Comparison of ENCODE assay signal across 8 cellular contexts in the genomic region with DNA sequence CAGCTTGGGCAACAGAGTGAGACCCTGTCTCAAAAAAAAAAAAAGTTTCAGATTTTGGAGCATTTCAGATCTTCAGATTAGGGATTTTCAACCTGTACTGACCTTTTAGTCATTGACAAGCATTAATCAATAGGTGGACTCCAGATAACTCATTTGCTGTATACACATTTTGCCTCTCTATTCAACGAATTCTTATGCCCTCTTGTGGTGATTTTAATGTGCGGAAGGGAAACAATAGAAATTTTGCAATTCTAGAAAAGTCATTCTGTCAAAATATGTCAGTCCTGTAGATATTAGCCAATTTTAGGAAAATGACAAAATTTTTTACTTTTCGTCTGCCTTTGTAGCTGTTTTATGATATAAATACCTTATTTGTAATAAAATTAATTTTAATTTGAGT. TPM values are rescaled to one million over a fixed set of nuclear protein-coding genes. Genes with fewer than 3 reads are reported as not detected.
A peak's percentile ranks its signal among the peaks of the same experiment; 100 is the strongest.
DNase-seq lines count a peak whose midpoint lies in the region; ATAC-seq, FAIRE-seq and TF ChIP-seq lines count a peak whose summit lies in the region.

No MANE protein-coding gene starts in this region.

- no peak for TF ChIP-seq POLR2A in GM12892 (IDR thresholded peaks at IDR 0.05; ENCODE audit: low read depth, low read length)

- 26 to 36% methylated on average over 3 of the region's 3 CpGs for WGBS in pancreas, 2 donors

- peak; percentile 70 for TF ChIP-seq CTCF in 22Rv1 (IDR thresholded peaks at IDR 0.05)
- peak; percentile 76 for TF ChIP-seq CTCF in chondrocyte (IDR thresholded peaks at IDR 0.05)
- no peak for TF ChIP-seq CTCF in pancreas (IDR thresholded peaks at IDR 0.05)

- H3K9me3 ChIP-seq in pancreas = no peaks in the 10 kb centered on the region

- ATAC-seq in pancreas (no peak), GM18873 (IDR thresholded peaks at IDR 0.05; ENCODE audit: low FRiP score, unreplicated experiment) (no peak)

- H3K27ac ChIP-seq in 22Rv1 (no peak overlapping the region), pancreas (no peak overlapping the region)

- no peaks in the 10 kb centered on the region for H3K4me1 Mint-ChIP-seq in chondrocyte (ENCODE audit: low read depth)
- no peaks in the 10 kb centered on the region for H3K4me1 Mint-ChIP-seq in activated CD4-positive, alpha-beta T cell treated with anti-CD3 and anti-CD28 coated beads, Interleukin-2, amount 10 ng/mL, durations not matched to agents 24 days and 14 days

- FAIRE-seq in GM12892 (lab: Jason Lieb, UNC) (peak; percentile 24), pancreas (lab: Jason Lieb, UNC) (no peak)

- no peaks in the 10 kb centered on the region for H3K4me1 ChIP-seq in pancreas

- H3K36me3 ChIP-seq in pancreas = no peaks in the 10 kb centered on the region

- no peaks in the 10 kb centered on the region for H3K36me3 Mint-ChIP-seq in chondrocyte (ENCODE audit: low read depth)
- no peaks in the 10 kb centered on the region for H3K36me3 Mint-ChIP-seq in activated CD4-positive, alpha-beta T cell treated with anti-CD3 and anti-CD28 coated beads, Interleukin-2, amount 10 ng/mL, durations not matched to agents 24 days and 14 days (ENCODE audit: low read depth)

- H3K27me3 Mint-ChIP-seq in chondrocyte (ENCODE audit: low read depth) = peaks cover 1% of the 10 kb centered on the region
- no peaks in the 10 kb centered on the region for H3K27me3 Mint-ChIP-seq in activated CD4-positive, alpha-beta T cell treated with anti-CD3 and anti-CD28 coated beads, Interleukin-2, amount 10 ng/mL, durations not matched to agents 24 days and 14 days

- intact Hi-C loops in pancreas (cut with DNase I) = no loop called here
- intact Hi-C loops in activated CD4-positive, alpha-beta T cell treated with anti-CD3 and anti-CD28 coated beads, Interleukin-2, amount 10 ng/mL, durations not matched to agents 24 days and 14 days (cut with micrococcal nuclease) = loop anchor here (1.0 kb wide), 2 partner anchors 186 to 204 kb away; no protein-coding TSS in a partner anchor

- no peaks in the 10 kb centered on the region for H3K27me3 ChIP-seq in pancreas

- peaks cover 6% of the 10 kb centered on the region for H3K9me3 Mint-ChIP-seq in chondrocyte (ENCODE audit: low read depth)
- H3K9me3 Mint-ChIP-seq in activated CD4-positive, alpha-beta T cell treated with anti-CD3 and anti-CD28 coated beads, Interleukin-2, amount 10 ng/mL, durations not matched to agents 24 days and 14 days = no peaks in the 10 kb centered on the region

- H3K4me3 Mint-ChIP-seq in chondrocyte (ENCODE audit: unreplicated experiment) = no peak overlapping the region
- H3K4me3 Mint-ChIP-seq in activated CD4-positive, alpha-beta T cell treated with anti-CD3 and anti-CD28 coated beads, Interleukin-2, amount 10 ng/mL, durations not matched to agents 24 days and 14 days = no peak overlapping the region

- H3K4me3 ChIP-seq in pancreas = no peak overlapping the region

- no peak for DNase-seq in GM12892 (ENCODE audit: insufficient read length)
- DNase-seq in NCI-H69 (lab: John Stamatoyannopoulos, UW) = peak; percentile 21
- DNase-seq in chondrocyte (ENCODE audit: low spot score) = no peak
- no peak for DNase-seq in AG08395 (ENCODE audit: low spot score)
- no peak for DNase-seq in pancreas
- no peak for DNase-seq in activated CD4-positive, alpha-beta T cell treated with anti-CD3 and anti-CD28 coated beads, Interleukin-2, amount 10 ng/mL, durations not matched to agents 24 days and 14 days

- no peak overlapping the region for H3K27ac Mint-ChIP-seq in chondrocyte (ENCODE audit: unreplicated experiment)
- no peak overlapping the region for H3K27ac Mint-ChIP-seq in activated CD4-positive, alpha-beta T cell treated with anti-CD3 and anti-CD28 coated beads, Interleukin-2, amount 10 ng/mL, durations not matched to agents 24 days and 14 days

RNA-seq across cellular contexts. Expression of a gene that starts 11.6 kb away (rescaled TPM):
- polyA plus RNA-seq in GM12892 (2012; ENCODE audit: missing spikeins) = not detected
- total RNA-seq in chondrocyte = not detected in 3 replicates
- not detected for total RNA-seq in pancreas
- polyA plus RNA-seq in pancreas = not detected
- total RNA-seq in activated CD4-positive, alpha-beta T cell treated with anti-CD3 and anti-CD28 coated beads, Interleukin-2, amount 10 ng/mL, durations not matched to agents 24 days and 14 days = not detected in 2 replicates

RNA-seq across cellular contexts. Expression of a gene that starts 27.6 kb away (rescaled TPM):
- not detected for polyA plus RNA-seq in GM12892 (2012; ENCODE audit: missing spikeins)
- total RNA-seq in chondrocyte (not detected in 3 replicates), pancreas (under 1 TPM in 4 of 6 donors, not detected in 2; 0.03 to 0.37 (median 0.29) TPM)
- polyA plus RNA-seq in pancreas = under 1 TPM in 1 of 2 donors, not detected in 1; 0.09 TPM
- total RNA-seq in activated CD4-positive, alpha-beta T cell treated with anti-CD3 and anti-CD28 coated beads, Interleukin-2, amount 10 ng/mL, durations not matched to agents 24 days and 14 days = 0.12 and 0.14 TPM in 2 replicates

RNA-seq across cellular contexts. Expression of a gene that starts 28.9 kb away (rescaled TPM):
- polyA plus RNA-seq in GM12892 (2012; ENCODE audit: missing spikeins) = not detected
- total RNA-seq in chondrocyte = not detected in 3 replicates
- not detected for total RNA-seq in pancreas
- polyA plus RNA-seq in pancreas = not detected
- not detected in 2 replicates for total RNA-seq in activated CD4-positive, alpha-beta T cell treated with anti-CD3 and anti-CD28 coated beads, Interleukin-2, amount 10 ng/mL, durations not matched to agents 24 days and 14 days

RNA-seq across cellular contexts. Expression of a gene that starts 40.3 kb away (rescaled TPM):
- polyA plus RNA-seq in GM12892 (2012; ENCODE audit: missing spikeins) = not detected
- total RNA-seq in chondrocyte = not detected in 3 replicates
- total RNA-seq in pancreas = not detected
- under 1 TPM in 1 of 2 donors, not detected in 1; 0.02 TPM for polyA plus RNA-seq in pancreas
- not detected in 2 replicates for total RNA-seq in activated CD4-positive, alpha-beta T cell treated with anti-CD3 and anti-CD28 coated beads, Interleukin-2, amount 10 ng/mL, durations not matched to agents 24 days and 14 days

Comparison
In these comparisons a context has a peak if more than half of its experiments do, and no peak if none do; other contexts are left out.
1. CTCF ChIP-seq: peak in 22Rv1 (single experiment) and chondrocyte (single experiment); none in pancreas (0 of 4).